In genomic region chr1:11787251-11787803, GRCh38 we compare ENCODE assay signal across 11 cellular contexts. TPM values are rescaled to one million over a fixed set of nuclear protein-coding genes. Genes with fewer than 3 reads are reported as not detected.
A peak's percentile ranks its signal among the peaks of the same experiment; 100 is the strongest.
DNase-seq lines count a peak whose midpoint lies in the region; ATAC-seq, FAIRE-seq and TF ChIP-seq lines count a peak whose summit lies in the region.
"Had no signal": no experiment of that assay in that cellular context is flagged by ENCODE, and none has a peak within 500 bp of the region (broad histone marks: within the 10 kb centered on the region; RNA-seq: fewer than 3 reads in every experiment).

No MANE protein-coding gene starts in this region.

- WGBS in endodermal cell (ENCODE audit: insufficient coverage in 1 of 2, insufficient read length in 1 of 2), 2 experiments: 29 to 37% methylated on average over 8 to 16 of the region's 16 CpGs
- 3 to 22% methylated on average over 15 of the region's 16 CpGs for WGBS in thyroid gland, 2 donors

- peaks cover 19% of the 10 kb centered on the region for H3K4me1 Mint-ChIP-seq in endodermal cell
- peaks cover 15% of the 10 kb centered on the region for H3K4me1 Mint-ChIP-seq in stimulated activated effector memory CD8-positive, alpha-beta T cell treated with anti-CD3 and anti-CD28 coated beads, Interleukin-12 subunit alpha, Interleukin-12 subunit beta, amount 100 ng/mL, for 72 hours

- H3K36me3 ChIP-seq in endodermal cell (ENCODE audit: control insufficient read depth, insufficient read depth, low read length) (peaks cover 14% of the 10 kb centered on the region), thyroid gland (peaks cover 0 to 12% of the 10 kb centered on the region in 2 donors)

- H3K4me1 ChIP-seq in endodermal cell (ENCODE audit: control insufficient read depth, insufficient read depth, low read length) (peaks cover 20% of the 10 kb centered on the region), thyroid gland (peaks cover 60 to 83% of the 10 kb centered on the region in 2 donors)

- H3K9ac ChIP-seq in endodermal cell (ENCODE audit: extremely low read depth, low read length, poor library complexity, severe bottlenecking): peak overlapping the region; percentile 56

- TF ChIP-seq CTCF in endodermal cell (conservative IDR thresholded peaks at IDR 0.05) (no peak), thyroid gland (IDR thresholded peaks at IDR 0.05) (peak in 1 of 6 experiments; percentile 2)

- H3K4me3 ChIP-seq in endodermal cell (ENCODE audit: low read length) (no peak overlapping the region), thyroid gland (replicated peaks in 1 of 3) (no peak overlapping the region)
- H3K4me3 ChIP-seq: PC-9 had no signal

- TF ChIP-seq EP300 in Ishikawa (IDR thresholded peaks at IDR 0.05; ENCODE audit: borderline replicate concordance): peak; percentile 11; the same call in 1 of the 2 replicates

- H3K27ac Mint-ChIP-seq in endodermal cell: peak overlapping the region; percentile 64
- H3K27ac Mint-ChIP-seq in stimulated activated effector memory CD8-positive, alpha-beta T cell treated with anti-CD3 and anti-CD28 coated beads, Interleukin-12 subunit alpha, Interleukin-12 subunit beta, amount 100 ng/mL, for 72 hours: no peak overlapping the region
- H3K27ac Mint-ChIP-seq: activated T-helper 1 cell treated with anti-CD3 and anti-CD28 coated beads, Interleukin-12 subunit alpha, Interleukin-12 subunit beta, Interleukin-2, Interleukin-4 antibody, amounts not matched to agents 30 ng/mL and 10 ng/mL and 1 ng/mL, durations not matched to agents 14 hours and 24 hours and 36 hours had no signal

- no peaks in the 10 kb centered on the region for H3K9me3 Mint-ChIP-seq in endodermal cell
- H3K9me3 Mint-ChIP-seq in stimulated activated effector memory CD8-positive, alpha-beta T cell treated with anti-CD3 and anti-CD28 coated beads, Interleukin-12 subunit alpha, Interleukin-12 subunit beta, amount 100 ng/mL, for 72 hours: no peaks in the 10 kb centered on the region
- H3K9me3 Mint-ChIP-seq: activated T-helper 1 cell treated with anti-CD3 and anti-CD28 coated beads, Interleukin-12 subunit alpha, Interleukin-12 subunit beta, Interleukin-2, Interleukin-4 antibody, amounts not matched to agents 30 ng/mL and 10 ng/mL and 1 ng/mL, durations not matched to agents 14 hours and 24 hours and 36 hours had no signal

- no peak for FAIRE-seq in H54 (lab: Jason Lieb, UNC)

- DNase-seq in endodermal cell: peak; percentile 83
- peak; percentile 8 for DNase-seq in medulla oblongata (ENCODE audit: extremely low spot score)
- peak; percentile 94 to 95 for DNase-seq in thyroid gland
- no peak for DNase-seq in H54 (ENCODE audit: insufficient read length, low spot score)
- DNase-seq in stimulated activated effector memory CD8-positive, alpha-beta T cell treated with anti-CD3 and anti-CD28 coated beads, Interleukin-12 subunit alpha, Interleukin-12 subunit beta, amount 100 ng/mL, for 72 hours (ENCODE audit: low spot score in 2 of 2): no peak
- DNase-seq in NOMO-1 treated with DMSO at 0.1 percent for 48 hours (lab: John Stamatoyannopoulos, UW; ENCODE audit: unreplicated experiment): no peak

- H3K4me3 Mint-ChIP-seq in endodermal cell: no peak overlapping the region
- no peak overlapping the region for H3K4me3 Mint-ChIP-seq in stimulated activated effector memory CD8-positive, alpha-beta T cell treated with anti-CD3 and anti-CD28 coated beads, Interleukin-12 subunit alpha, Interleukin-12 subunit beta, amount 100 ng/mL, for 72 hours
- H3K4me3 Mint-ChIP-seq: activated T-helper 1 cell treated with anti-CD3 and anti-CD28 coated beads, Interleukin-12 subunit alpha, Interleukin-12 subunit beta, Interleukin-2, Interleukin-4 antibody, amounts not matched to agents 30 ng/mL and 10 ng/mL and 1 ng/mL, durations not matched to agents 14 hours and 24 hours and 36 hours had no signal

- H3K27me3 ChIP-seq in endodermal cell (ENCODE audit: control insufficient read depth, insufficient read depth, low read length, poor library complexity, severe bottlenecking) (no peaks in the 10 kb centered on the region), thyroid gland (no peaks in the 10 kb centered on the region)

- ATAC-seq in GM18861 (IDR thresholded peaks at IDR 0.05; ENCODE audit: unreplicated experiment): no peak
- no peak for ATAC-seq in stimulated activated effector memory CD8-positive, alpha-beta T cell treated with anti-CD3 and anti-CD28 coated beads, Interleukin-12 subunit alpha, Interleukin-12 subunit beta, amount 100 ng/mL, for 72 hours

- peak overlapping the region; percentile 36 for H3K27ac ChIP-seq in endodermal cell (ENCODE audit: low read depth, low read length)
- peak overlapping the region; percentile 78 to 97 (median 97) for H3K27ac ChIP-seq in thyroid gland
- H3K27ac ChIP-seq: PC-9 had no signal

- intact Hi-C loops in thyroid gland (cut with DNase I): no loop called here

- H3K27me3 Mint-ChIP-seq in endodermal cell (ENCODE audit: insufficient read depth): no peaks in the 10 kb centered on the region

- TF ChIP-seq POLR2A in thyroid gland (IDR thresholded peaks at IDR 0.05): peak in 1 of 2 donors; percentile 46
- TF ChIP-seq POLR2A in H54 (IDR thresholded peaks at IDR 0.05; ENCODE audit: low read depth, low read length): no peak

- no peaks in the 10 kb centered on the region for H3K9me3 ChIP-seq in endodermal cell (ENCODE audit: control insufficient read depth, low read length)
- no peaks in the 10 kb centered on the region for H3K9me3 ChIP-seq in thyroid gland

- TF ChIP-seq RAD21 in Ishikawa (IDR thresholded peaks at IDR 0.05; ENCODE audit: low read depth): no peak

- H3K36me3 Mint-ChIP-seq in endodermal cell (ENCODE audit: low read depth): peaks cover 19% of the 10 kb centered on the region
- no peaks in the 10 kb centered on the region for H3K36me3 Mint-ChIP-seq in stimulated activated effector memory CD8-positive, alpha-beta T cell treated with anti-CD3 and anti-CD28 coated beads, Interleukin-12 subunit alpha, Interleukin-12 subunit beta, amount 100 ng/mL, for 72 hours

TF ChIP-seq in Ishikawa, 13 proteins besides CTCF, POLR2A, EP300 and RAD21:
- TF ChIP-seq NFIC (IDR thresholded peaks at IDR 0.05) (peak; percentile 33), MAX (IDR thresholded peaks at IDR 0.05) (no peak; the same call in 1 of the 2 replicates), TEAD4 (IDR thresholded peaks at IDR 0.05) (peak; percentile 88), CEBPB (IDR thresholded peaks at IDR 0.05) (no peak), TAF1 (IDR thresholded peaks at IDR 0.05; ENCODE audit: low read depth) (peak; percentile 35; the same call in 1 of the 2 replicates)

RNA-seq across cellular contexts. Expression of gene MTHFR, which starts 18.4 kb away (rescaled TPM):
- total RNA-seq in endodermal cell (10 to 100 TPM; 22.3 to 30.0 TPM), thyroid gland (10 to 100 TPM; 52.8 to 96.9 (median 65.6) TPM)
- 15.8 TPM for polyA plus RNA-seq in endodermal cell (2013, experiment 1 of 2)
- polyA plus RNA-seq in endodermal cell (2013, experiment 2 of 2): 14.0 TPM

RNA-seq across cellular contexts. Expression of gene CLCN6, which starts 18.7 kb away (rescaled TPM):
- 10 to 100 TPM; 29.6 to 31.5 TPM for total RNA-seq in endodermal cell
- 27.6 TPM for polyA plus RNA-seq in endodermal cell (2013, experiment 1 of 2)
- 29.3 TPM for polyA plus RNA-seq in endodermal cell (2013, experiment 2 of 2)
- 10 to 100 TPM; 14.8 to 38.4 (median 16.9) TPM for total RNA-seq in thyroid gland

RNA-seq across cellular contexts. Expression of gene C1orf167, which starts 25.3 kb away (rescaled TPM):
- total RNA-seq in endodermal cell (1 to 10 TPM in 1 of 2 donors, under 1 TPM in 1; 0.95 to 1.4 TPM), thyroid gland (1 to 10 TPM in 1 of 4 donors, under 1 TPM in 1, not detected in 2; 0.22 to 6.3 TPM)
- 0.39 TPM for polyA plus RNA-seq in endodermal cell (2013, experiment 1 of 2)
- 0.54 TPM for polyA plus RNA-seq in endodermal cell (2013, experiment 2 of 2)
- total RNA-seq: activated T-helper 1 cell treated with anti-CD3 and anti-CD28 coated beads, Interleukin-12 subunit alpha, Interleukin-12 subunit beta, Interleukin-2, Interleukin-4 antibody, amounts not matched to agents 30 ng/mL and 10 ng/mL and 1 ng/mL, durations not matched to agents 14 hours and 24 hours and 36 hours; kidney epithelial cell; PC-9 had no signal

RNA-seq across cellular contexts. Expression of gene AGTRAP, which starts 51.4 kb away (rescaled TPM):
- total RNA-seq in endodermal cell (10 to 100 TPM; 71.3 to 81.2 TPM), thyroid gland (10 to 100 TPM; 35.6 to 72.4 (median 63.6) TPM)
- polyA plus RNA-seq in endodermal cell (2013, experiment 1 of 2): 54.5 TPM
- polyA plus RNA-seq in endodermal cell (2013, experiment 2 of 2): 49.1 TPM

Comparison
In these comparisons a context has a peak if more than half of its experiments do, and no peak if none do; other contexts are left out.
1. DNase-seq: peak in endodermal cell (single experiment), medulla oblongata (single experiment) and thyroid gland (2 of 2); none in H54 (single experiment), stimulated activated effector memory CD8-positive, alpha-beta T cell treated with anti-CD3 and anti-CD28 coated beads, Interleukin-12 subunit alpha, Interleukin-12 subunit beta, amount 100 ng/mL, for 72 hours (0 of 2) and NOMO-1 treated with DMSO at 0.1 percent for 48 hours (single experiment).